ENCODE assay signal across 26 cellular contexts in genomic region chr11:16960250-16960649, GRCh38. TPM values are rescaled to one million over a fixed set of nuclear protein-coding genes. Genes with fewer than 3 reads are reported as not detected.
DNase-seq lines count a peak whose midpoint lies in the region; ATAC-seq and TF ChIP-seq lines count a peak whose summit lies in the region.
"Had no signal": no experiment of that assay in that cellular context is flagged by ENCODE, and none has a peak within 500 bp of the region (broad histone marks: within the 10 kb centered on the region; RNA-seq: fewer than 3 reads in every experiment).

No MANE protein-coding gene starts in this region.

- TF ChIP-seq CTCF in Caco-2 (IDR thresholded peaks at IDR 0.05; ENCODE audit: insufficient read depth in 1 of 2, low read depth in 1 of 2, low read length in 1 of 2, severe bottlenecking in 1 of 2, unreplicated experiment in 1 of 2) (no peak), body of pancreas (IDR thresholded peaks at IDR 0.05) (no peak)

- no peak overlapping the region for H3K4me3 Mint-ChIP-seq in Caco-2 (ENCODE audit: unreplicated experiment)
- H3K4me3 Mint-ChIP-seq: activated naive CD8-positive, alpha-beta T cell treated with anti-CD3 and anti-CD28 coated beads, Interleukin-2, amount 50 U/mL, for 24 hours; natural killer cell had no signal

- H3K27me3 ChIP-seq in Caco-2 (replicated peaks; ENCODE audit: control insufficient read depth, insufficient read depth, low read length) (no peaks in the 10 kb centered on the region), body of pancreas (no peaks in the 10 kb centered on the region), mucosa of stomach (ENCODE audit: control insufficient read depth, insufficient read depth, low read length) (no peaks in the 10 kb centered on the region)
- H3K27me3 ChIP-seq: BE2C, dorsolateral prefrontal cortex, spleen, upper lobe of right lung had no signal

- H3K4me1 ChIP-seq in Caco-2 (peaks cover 44% of the 10 kb centered on the region), body of pancreas (peaks cover 45% of the 10 kb centered on the region), mucosa of stomach (ENCODE audit: control insufficient read depth, insufficient read depth, low read length) (peaks cover 73% of the 10 kb centered on the region)
- H3K4me1 ChIP-seq: BE2C, spleen had no signal

- H3K9me3 Mint-ChIP-seq in Caco-2 (ENCODE audit: unreplicated experiment) = no peaks in the 10 kb centered on the region
- H3K9me3 Mint-ChIP-seq: activated naive CD8-positive, alpha-beta T cell treated with anti-CD3 and anti-CD28 coated beads, Interleukin-2, amount 50 U/mL, for 24 hours; natural killer cell had no signal

- CTCF ChIA-PET in Caco-2 (lab: Charles Lee) = no interaction called here

- TF ChIP-seq POLR2A in body of pancreas (IDR thresholded peaks at IDR 0.05) = no peak

- 40 to 51% methylated on average over 4 to 5 of the region's 5 CpGs for WGBS in body of pancreas, 2 donors

- peaks cover 13% of the 10 kb centered on the region for H3K36me3 Mint-ChIP-seq in Caco-2 (ENCODE audit: insufficient read depth, unreplicated experiment)
- H3K36me3 Mint-ChIP-seq: natural killer cell had no signal

- H3K27me3 Mint-ChIP-seq in Caco-2 (ENCODE audit: insufficient read depth, unreplicated experiment) = no peaks in the 10 kb centered on the region
- H3K27me3 Mint-ChIP-seq: activated naive CD8-positive, alpha-beta T cell treated with anti-CD3 and anti-CD28 coated beads, Interleukin-2, amount 50 U/mL, for 24 hours had no signal

- peak overlapping the region; percentile 86 for H3K27ac Mint-ChIP-seq in Caco-2 (ENCODE audit: unreplicated experiment)
- H3K27ac Mint-ChIP-seq: activated naive CD8-positive, alpha-beta T cell treated with anti-CD3 and anti-CD28 coated beads, Interleukin-2, amount 50 U/mL, for 24 hours; natural killer cell had no signal

- ATAC-seq in body of pancreas (no peak), GM19351 (IDR thresholded peaks at IDR 0.05; ENCODE audit: unreplicated experiment) (no peak)
- ATAC-seq: activated naive CD8-positive, alpha-beta T cell treated with anti-CD3 and anti-CD28 coated beads, Interleukin-2, amount 50 U/mL, for 24 hours; left ventricle myocardium superior; natural killer cell had no signal

- intact Hi-C loops in Caco-2 (cut with micrococcal nuclease; ENCODE audit: unreplicated experiment) = no loop called here
- intact Hi-C loops in body of pancreas (cut with DNase I) = no loop called here

- no peaks in the 10 kb centered on the region for H3K36me3 ChIP-seq in Caco-2 (ENCODE audit: control insufficient read depth, insufficient read depth, low read length)
- no peaks in the 10 kb centered on the region for H3K36me3 ChIP-seq in body of pancreas (replicated peaks in 1 of 2; ENCODE audit: insufficient read depth in 1 of 2, low read depth in 2 of 2)
- no peaks in the 10 kb centered on the region for H3K36me3 ChIP-seq in mucosa of stomach (ENCODE audit: control insufficient read depth, insufficient read depth, low read length)
- H3K36me3 ChIP-seq: BE2C, spleen, upper lobe of right lung had no signal

- no peak for DNase-seq in Caco-2
- peak; percentile 54 for DNase-seq in HT-29 (ENCODE audit: low spot score)
- no peak for DNase-seq in body of pancreas
- no peak for DNase-seq in GM19240 (ENCODE audit: insufficient read length, low spot score)
- no peak for DNase-seq in stimulated activated CD4-positive, alpha-beta T cell treated with anti-CD3 and anti-CD28 coated beads, Interleukin-15, amount 100 ng/mL, for 24 hours
- DNase-seq in NAMALWA (ENCODE audit: low spot score) = no peak
- DNase-seq: ACHN; activated CD4-positive, alpha-beta T cell treated with anti-CD3 and anti-CD28 coated beads for 1 hour; activated effector memory CD4-positive, alpha-beta T cell treated with anti-CD3 and anti-CD28 coated beads, Interleukin-2, amount 50 U/mL, for 16 hours; activated naive CD8-positive, alpha-beta T cell treated with anti-CD3 and anti-CD28 coated beads, Interleukin-2, amount 50 U/mL, for 24 hours; activated T-cell treated with anti-CD3 and anti-CD28 coated beads for 4 hours; BE2C; DMS79; dorsolateral prefrontal cortex; left ventricle myocardium superior; midbrain; natural killer cell; NCI-H446 treated with DMSO at 0.1 percent for 48 hours; OCI-M1; retina; spleen; stimulated activated CD4-positive, alpha-beta T cell treated with anti-CD3 and anti-CD28 coated beads, Interleukin-2, amount 100 ng/mL, for 48 hours; upper lobe of right lung had no signal

- peaks cover 45% of the 10 kb centered on the region for H3K4me1 Mint-ChIP-seq in Caco-2 (ENCODE audit: low read depth, unreplicated experiment)
- H3K4me1 Mint-ChIP-seq: natural killer cell had no signal

- H3K9ac ChIP-seq in mucosa of stomach (ENCODE audit: low read length) = peak overlapping the region; percentile 52

- BruUV-seq in Caco-2 (replicated peaks; lab: Mats Ljungman, UMichigan) = no TSS peak

- H3K9me3 ChIP-seq in Caco-2 (no peaks in the 10 kb centered on the region), body of pancreas (no peaks in the 10 kb centered on the region), mucosa of stomach (ENCODE audit: control insufficient read depth, low read length) (no peaks in the 10 kb centered on the region)
- H3K9me3 ChIP-seq: BE2C, spleen, upper lobe of right lung had no signal

- peak overlapping the region in 3 of 4 donors; percentile 44 to 56 (median 48) for H3K27ac ChIP-seq in body of pancreas
- H3K27ac ChIP-seq: dorsolateral prefrontal cortex, SK-N-MC, spleen, upper lobe of right lung had no signal

- POLR2A ChIA-PET in Caco-2 (lab: Charles Lee) = no interaction called here

- H3K4me3 ChIP-seq in Caco-2 (ENCODE audit: low read depth, low read length) (no peak overlapping the region), body of pancreas (no peak overlapping the region), mucosa of stomach (ENCODE audit: low read length) (no peak overlapping the region)
- H3K4me3 ChIP-seq: dorsolateral prefrontal cortex, SK-N-MC, spleen, upper lobe of right lung had no signal

RNA-seq across cellular contexts. Expression of gene PLEKHA7, which starts 54.0 kb away (rescaled TPM):
- total RNA-seq in Caco-2 (2022) (57.6 and 59.7 TPM in 2 replicates), body of pancreas (10 to 100 TPM; 30.4 to 34.6 TPM)
- total RNA-seq in HT-29 (2014; rRNA removed; shearing (Covaris generic)) = 57.5 and 70.8 TPM in 2 replicates
